In genomic region chr3:151866711-151867410, GRCh38 we compare ENCODE assay signal across 1 cellular context.
TF ChIP-seq lines count a peak whose summit lies in the region.

No MANE protein-coding gene starts in this region.

TF ChIP-seq in SK-N-SH, 30 proteins besides CTCF, POLR2A, EP300 and RAD21:
- TF ChIP-seq IRF3 (IDR thresholded peaks at IDR 0.05; ENCODE audit: low read depth, low read length) (no peak), RXRA (IDR thresholded peaks at IDR 0.05; ENCODE audit: borderline replicate concordance, low read depth) (no peak), SMC3 (IDR thresholded peaks at IDR 0.05; ENCODE audit: low read depth, low read length) (no peak), GATA2 (CRISPR knock-in tag; IDR thresholded peaks at IDR 0.05) (no peak), TCF12 (IDR thresholded peaks at IDR 0.05) (no peak), GABPA (IDR thresholded peaks at IDR 0.05; ENCODE audit: low read depth) (no peak), FOXJ3 (CRISPR knock-in tag; IDR thresholded peaks at IDR 0.05) (no peak), RCOR1 (IDR thresholded peaks at IDR 0.05; ENCODE audit: low read length) (no peak), NRF1 (IDR thresholded peaks at IDR 0.05; ENCODE audit: low read depth, low read length) (no peak), ELF1 (IDR thresholded peaks at IDR 0.05) (no peak), POLR2AphosphoS5 (IDR thresholded peaks at IDR 0.05; ENCODE audit: low read depth, low read length) (no peak), FOSL2 (IDR thresholded peaks at IDR 0.05; ENCODE audit: borderline replicate concordance, low read depth) (no peak), YY1 (IDR thresholded peaks at IDR 0.05; ENCODE audit: low read depth) (no peak)
